In genomic region chr11:124320097-124320496, GRCh38 we compare ENCODE assay signal across 33 cellular contexts. TPM values are rescaled to one million over a fixed set of nuclear protein-coding genes. Genes with fewer than 3 reads are reported as not detected.
"Had no signal": no experiment of that assay in that cellular context is flagged by ENCODE, and none has a peak within 500 bp of the region (broad histone marks: within the 10 kb centered on the region; RNA-seq: fewer than 3 reads in every experiment).

A gene with protein sequence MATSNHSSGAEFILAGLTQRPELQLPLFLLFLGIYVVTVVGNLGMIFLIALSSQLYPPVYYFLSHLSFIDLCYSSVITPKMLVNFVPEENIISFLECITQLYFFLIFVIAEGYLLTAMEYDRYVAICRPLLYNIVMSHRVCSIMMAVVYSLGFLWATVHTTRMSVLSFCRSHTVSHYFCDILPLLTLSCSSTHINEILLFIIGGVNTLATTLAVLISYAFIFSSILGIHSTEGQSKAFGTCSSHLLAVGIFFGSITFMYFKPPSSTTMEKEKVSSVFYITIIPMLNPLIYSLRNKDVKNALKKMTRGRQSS (minus strand): TSS chr11:124320197. CDS start chr11:124320197, 0 bp downstream.

- H3K36me3 ChIP-seq: stomach, suprapubic skin, thoracic aorta, thyroid gland, tibial artery, tibial nerve, transverse colon, upper lobe of left lung, upper lobe of right lung, uterus, vagina had no signal

- H3K4me3 ChIP-seq: stomach, suprapubic skin, testis, thoracic aorta, thyroid gland, tibial artery, tibial nerve, transverse colon, upper lobe of left lung, upper lobe of right lung, uterus, vagina had no signal

- H3K27me3 ChIP-seq: stomach, suprapubic skin, testis, thyroid gland, tibial nerve, transverse colon, upper lobe of left lung, uterus, vagina had no signal

- H3K4me3 Mint-ChIP-seq: stimulated activated effector memory CD8-positive, alpha-beta T cell treated with anti-CD3 and anti-CD28 coated beads, Interleukin-12 subunit alpha, Interleukin-12 subunit beta, amount 100 ng/mL, for 72 hours; stimulated activated memory B cell treated with anti-CD40 and anti-IgM and Interleukin-4, amounts not matched to agents 10 μg/mL and 1 μg/mL and 100 μg/mL, for 72 hours; stimulated activated naive B cell treated with anti-CD40 and anti-IgM and Interleukin-4, amounts not matched to agents 10 μg/mL and 1 μg/mL and 100 μg/mL, for 72 hours; stimulated activated naive CD8-positive, alpha-beta T cell treated with anti-CD3 and anti-CD28 coated beads, Interleukin-15, amount 100 ng/mL, for 72 hours; stimulated activated naive CD8-positive, alpha-beta T cell treated with anti-CD3 and anti-CD28 coated beads, Interleukin-15, Interleukin-2, amounts not matched to agents 100 ng/mL and 50 ng/mL, for 24 hours; type B pancreatic cell had no signal

- H3K4me1 ChIP-seq: stomach, suprapubic skin, testis, thyroid gland, tibial artery, tibial nerve, upper lobe of left lung, upper lobe of right lung, uterus, vagina had no signal

- DNase-seq: stimulated activated CD4-positive, alpha-beta T cell treated with anti-CD3 and anti-CD28 coated beads, Interleukin-2, amount 100 ng/mL, for 48 hours; stimulated activated CD4-positive, alpha-beta T cell treated with anti-CD3 and anti-CD28 coated beads, Interleukin-4, amount 100 ng/mL, for 1 hour; stimulated activated CD4-positive, alpha-beta T cell treated with anti-CD3 and anti-CD28 coated beads, Interleukin-4, amount 100 ng/mL, for 24 hours; stimulated activated CD4-positive, alpha-beta T cell treated with anti-CD3 and anti-CD28 coated beads, Interleukin-4, amount 100 ng/mL, for 4 hours; stimulated activated CD8-positive, alpha-beta memory T cell treated with anti-CD3 and anti-CD28 coated beads, Interleukin-4, amount 100 ng/mL, for 48 hours; stimulated activated naive B cell treated with anti-CD40 and anti-IgM and Interleukin-4, amounts not matched to agents 10 μg/mL and 1 μg/mL and 100 μg/mL, for 72 hours; stimulated activated naive CD4-positive, alpha-beta T cell; stimulated activated naive CD4-positive, alpha-beta T cell treated with Interleukin-2 at 50 U/mL for 16 hours; stimulated activated naive CD8-positive, alpha-beta T cell treated with anti-CD3 and anti-CD28 coated beads, Interleukin-15, amount 100 ng/mL, for 72 hours; stimulated activated naive CD8-positive, alpha-beta T cell treated with anti-CD3 and anti-CD28 coated beads, Interleukin-15, Interleukin-2, amounts not matched to agents 100 U/mL and 50 U/mL, for 24 hours; stomach; substantia nigra; testis; thyroid gland; tibial artery; transverse colon; trophoblast cell; upper lobe of left lung; upper lobe of right lung; uterus had no signal

- H3K36me3 Mint-ChIP-seq: stimulated activated effector memory CD8-positive, alpha-beta T cell treated with anti-CD3 and anti-CD28 coated beads, Interleukin-12 subunit alpha, Interleukin-12 subunit beta, amount 100 ng/mL, for 72 hours; stimulated activated memory B cell treated with anti-CD40 and anti-IgM and Interleukin-4, amounts not matched to agents 10 μg/mL and 1 μg/mL and 100 μg/mL, for 72 hours; stimulated activated naive B cell treated with anti-CD40 and anti-IgM and Interleukin-4, amounts not matched to agents 10 μg/mL and 1 μg/mL and 100 μg/mL, for 72 hours; type B pancreatic cell had no signal

- ATAC-seq: stimulated activated effector memory CD8-positive, alpha-beta T cell treated with anti-CD3 and anti-CD28 coated beads, Interleukin-12 subunit alpha, Interleukin-12 subunit beta, amount 100 ng/mL, for 72 hours; stimulated activated memory B cell treated with anti-CD40 and anti-IgM and Interleukin-4, amounts not matched to agents 10 μg/mL and 1 μg/mL and 100 μg/mL, for 72 hours; stimulated activated naive B cell treated with anti-CD40 and anti-IgM and Interleukin-4, amounts not matched to agents 10 μg/mL and 1 μg/mL and 100 μg/mL, for 72 hours; stimulated activated naive CD8-positive, alpha-beta T cell treated with anti-CD3 and anti-CD28 coated beads, Interleukin-15, amount 100 ng/mL, for 72 hours; stimulated activated naive CD8-positive, alpha-beta T cell treated with anti-CD3 and anti-CD28 coated beads, Interleukin-15, Interleukin-2, amounts not matched to agents 100 U/mL and 50 U/mL, for 24 hours; upper lobe of right lung had no signal

- H3K27ac ChIP-seq: stomach, suprapubic skin, testis, thoracic aorta, thyroid gland, tibial artery, tibial nerve, transverse colon, upper lobe of left lung, upper lobe of right lung, uterus, vagina had no signal

- H3K9me3 Mint-ChIP-seq: stimulated activated naive CD8-positive, alpha-beta T cell treated with anti-CD3 and anti-CD28 coated beads, Interleukin-15, Interleukin-2, amounts not matched to agents 100 ng/mL and 50 ng/mL, for 24 hours; type B pancreatic cell had no signal

- H3K4me1 Mint-ChIP-seq: stimulated activated effector memory CD8-positive, alpha-beta T cell treated with anti-CD3 and anti-CD28 coated beads, Interleukin-12 subunit alpha, Interleukin-12 subunit beta, amount 100 ng/mL, for 72 hours; stimulated activated naive CD8-positive, alpha-beta T cell treated with anti-CD3 and anti-CD28 coated beads, Interleukin-15, amount 100 ng/mL, for 72 hours had no signal

- H3K27ac Mint-ChIP-seq: stimulated activated effector memory CD8-positive, alpha-beta T cell treated with anti-CD3 and anti-CD28 coated beads, Interleukin-12 subunit alpha, Interleukin-12 subunit beta, amount 100 ng/mL, for 72 hours; stimulated activated memory B cell treated with anti-CD40 and anti-IgM and Interleukin-4, amounts not matched to agents 10 μg/mL and 1 μg/mL and 100 μg/mL, for 72 hours; stimulated activated naive B cell treated with anti-CD40 and anti-IgM and Interleukin-4, amounts not matched to agents 10 μg/mL and 1 μg/mL and 100 μg/mL, for 72 hours; stimulated activated naive CD8-positive, alpha-beta T cell treated with anti-CD3 and anti-CD28 coated beads, Interleukin-15, amount 100 ng/mL, for 72 hours; stimulated activated naive CD8-positive, alpha-beta T cell treated with anti-CD3 and anti-CD28 coated beads, Interleukin-15, Interleukin-2, amounts not matched to agents 100 ng/mL and 50 ng/mL, for 24 hours; type B pancreatic cell had no signal

- H3K9me3 ChIP-seq: stomach, suprapubic skin, testis, thoracic aorta, thyroid gland, tibial artery, tibial nerve, transverse colon, upper lobe of left lung, upper lobe of right lung, uterus, vagina had no signal

RNA-seq across cellular contexts. Expression of the gene that starts here (rescaled TPM):
- total RNA-seq: stomach, subcutaneous adipose tissue, suprapubic skin, temporal lobe, testis, thoracic aorta, thyroid gland, tibial nerve, transverse colon, upper lobe of left lung, upper lobe of right lung, ureter, urinary bladder, uterus, vagina had no signal
- polyA plus RNA-seq: stomach, thymus, urinary bladder had no signal
